15 cellular contexts compared by ENCODE assay signal in the genomic region with DNA sequence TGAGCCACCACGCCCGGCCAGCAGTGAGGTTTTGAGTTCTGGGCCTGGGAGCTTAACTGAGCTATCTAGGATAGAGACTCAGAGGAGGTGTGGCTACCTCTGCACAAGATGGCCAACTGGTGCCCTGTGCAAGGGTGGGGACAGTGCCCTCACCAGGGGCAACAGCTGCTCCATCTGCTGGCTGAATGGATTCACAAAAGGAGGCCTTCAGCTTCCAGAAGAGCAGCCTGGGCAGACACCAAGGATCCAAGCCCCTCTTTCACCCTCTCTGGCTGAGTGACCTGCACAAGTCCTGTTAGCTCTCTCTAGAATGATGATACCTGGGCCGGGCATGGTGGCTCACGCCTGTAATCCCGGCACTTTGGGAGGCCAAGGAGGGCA. TPM values are rescaled to one million over a fixed set of nuclear protein-coding genes. Genes with fewer than 3 reads are reported as not detected.
DNase-seq lines count a peak whose midpoint lies in the region; ATAC-seq and TF ChIP-seq lines count a peak whose summit lies in the region.
"Had no signal": no experiment of that assay in that cellular context is flagged by ENCODE, and none has a peak within 500 bp of the region (broad histone marks: within the 10 kb centered on the region; RNA-seq: fewer than 3 reads in every experiment).

No MANE protein-coding gene starts in this region.

- H3K36me3 Mint-ChIP-seq in immature natural killer cell: peaks cover 0 to 7% (median 1%) of the 10 kb centered on the region in 3 donors
- H3K36me3 Mint-ChIP-seq in stimulated activated naive B cell treated with anti-CD40 and anti-IgM and Interleukin-4, amounts not matched to agents 10 μg/mL and 1 μg/mL and 100 μg/mL, for 72 hours: peaks cover 36% of the 10 kb centered on the region in 2 donors

- H3K9me3 Mint-ChIP-seq in immature natural killer cell: no peaks in the 10 kb centered on the region
- H3K9me3 Mint-ChIP-seq in stimulated activated naive B cell treated with anti-CD40 and anti-IgM and Interleukin-4, amounts not matched to agents 10 μg/mL and 1 μg/mL and 100 μg/mL, for 72 hours: no peaks in the 10 kb centered on the region
- H3K9me3 Mint-ChIP-seq: activated naive CD4-positive, alpha-beta T cell treated with anti-CD3 and anti-CD28 coated beads for 36 hours; dendritic cell treated with granulocyte-macrophage colony-stimulating factor and Interleukin-4, amounts not matched to agents 40 ng/mL and 50 ng/mL, for 4 days; stimulated activated memory B cell treated with anti-CD40 and anti-IgM and Interleukin-4, amounts not matched to agents 10 μg/mL and 1 μg/mL and 100 μg/mL, for 72 hours had no signal

- H3K27me3 Mint-ChIP-seq in immature natural killer cell (ENCODE audit: low read depth in 3 of 3): peaks cover 6 to 16% (median 11%) of the 10 kb centered on the region in 3 donors
- no peaks in the 10 kb centered on the region for H3K27me3 Mint-ChIP-seq in stimulated activated naive B cell treated with anti-CD40 and anti-IgM and Interleukin-4, amounts not matched to agents 10 μg/mL and 1 μg/mL and 100 μg/mL, for 72 hours
- H3K27me3 Mint-ChIP-seq: stimulated activated memory B cell treated with anti-CD40 and anti-IgM and Interleukin-4, amounts not matched to agents 10 μg/mL and 1 μg/mL and 100 μg/mL, for 72 hours had no signal

- H3K36me3 ChIP-seq in BE2C (no peaks in the 10 kb centered on the region), SJSA1 (no peaks in the 10 kb centered on the region)

- H3K4me1 Mint-ChIP-seq in immature natural killer cell: peaks cover 38 to 55% of the 10 kb centered on the region in 2 donors
- H3K4me1 Mint-ChIP-seq in stimulated activated naive B cell treated with anti-CD40 and anti-IgM and Interleukin-4, amounts not matched to agents 10 μg/mL and 1 μg/mL and 100 μg/mL, for 72 hours: peaks cover 10 to 13% of the 10 kb centered on the region in 2 donors

- H3K9me3 ChIP-seq in BE2C: no peaks in the 10 kb centered on the region
- no peaks in the 10 kb centered on the region for H3K9me3 ChIP-seq in SJSA1 (replicated peaks)

- DNase-seq in BE2C: no peak
- peak; percentile 37 for DNase-seq in GM13976 (ENCODE audit: low spot score)
- DNase-seq in SJSA1 (ENCODE audit: low read depth in 1 of 2, low spot score in 2 of 2): peak; percentile 24 to 50
- peak in 1 of 3 donors; percentile 51 for DNase-seq in immature natural killer cell
- no peak for DNase-seq in stimulated activated naive B cell treated with anti-CD40 and anti-IgM and Interleukin-4, amounts not matched to agents 10 μg/mL and 1 μg/mL and 100 μg/mL, for 72 hours
- DNase-seq in dermis blood vessel endothelial cell: no peak
- DNase-seq: activated CD4-positive, alpha-beta T cell treated with anti-CD3 and anti-CD28 coated beads, Interleukin-2, amount 50 U/mL, for 1 hour; activated naive CD4-positive, alpha-beta T cell treated with anti-CD3 and anti-CD28 coated beads for 36 hours; foreskin fibroblast; left ventricle myocardium superior had no signal

- no peak overlapping the region for H3K27ac ChIP-seq in SJSA1
- H3K27ac ChIP-seq: SK-N-MC had no signal

- in situ Hi-C loops in GM13976 (cut with MboI; ENCODE audit: low sequenced_read_pairs, unreplicated experiment): no loop called here

- H3K4me1 ChIP-seq in BE2C (peaks cover 11% of the 10 kb centered on the region), SJSA1 (replicated peaks) (peaks cover 35% of the 10 kb centered on the region)

- H3K27me3 ChIP-seq in BE2C (no peaks in the 10 kb centered on the region), SJSA1 (replicated peaks) (no peaks in the 10 kb centered on the region)

- TF ChIP-seq CTCF in BE2C (IDR thresholded peaks at IDR 0.05; ENCODE audit: low read depth, low read length) (peak; percentile 30), GM13976 (IDR thresholded peaks at IDR 0.05; ENCODE audit: borderline replicate concordance, control extremely low read depth, extremely low read depth, insufficient read depth, missing control alignments) (no peak)

- ATAC-seq in HG03442 (IDR thresholded peaks at IDR 0.05; ENCODE audit: unreplicated experiment) (no peak), HG02840 (IDR thresholded peaks at IDR 0.05; ENCODE audit: low FRiP score, unreplicated experiment) (no peak)
- no peak for ATAC-seq in stimulated activated naive B cell treated with anti-CD40 and anti-IgM and Interleukin-4, amounts not matched to agents 10 μg/mL and 1 μg/mL and 100 μg/mL, for 72 hours (replicated peaks)
- ATAC-seq: left ventricle myocardium superior; stimulated activated memory B cell treated with anti-CD40 and anti-IgM and Interleukin-4, amounts not matched to agents 10 μg/mL and 1 μg/mL and 100 μg/mL, for 72 hours had no signal

- peak overlapping the region; percentile 70 to 85 (median 81) for H3K4me3 Mint-ChIP-seq in immature natural killer cell
- no peak overlapping the region for H3K4me3 Mint-ChIP-seq in stimulated activated naive B cell treated with anti-CD40 and anti-IgM and Interleukin-4, amounts not matched to agents 10 μg/mL and 1 μg/mL and 100 μg/mL, for 72 hours
- H3K4me3 Mint-ChIP-seq: activated naive CD4-positive, alpha-beta T cell treated with anti-CD3 and anti-CD28 coated beads for 36 hours; dendritic cell treated with granulocyte-macrophage colony-stimulating factor and Interleukin-4, amounts not matched to agents 40 ng/mL and 50 ng/mL, for 4 days; stimulated activated memory B cell treated with anti-CD40 and anti-IgM and Interleukin-4, amounts not matched to agents 10 μg/mL and 1 μg/mL and 100 μg/mL, for 72 hours had no signal

- H3K4me3 ChIP-seq in BE2C (ENCODE audit: low read depth, low read length) (no peak overlapping the region), SJSA1 (no peak overlapping the region)
- H3K4me3 ChIP-seq: SK-N-MC had no signal

- peak overlapping the region; percentile 91 to 100 (median 96) for H3K27ac Mint-ChIP-seq in immature natural killer cell
- H3K27ac Mint-ChIP-seq in stimulated activated naive B cell treated with anti-CD40 and anti-IgM and Interleukin-4, amounts not matched to agents 10 μg/mL and 1 μg/mL and 100 μg/mL, for 72 hours: no peak overlapping the region
- H3K27ac Mint-ChIP-seq: activated naive CD4-positive, alpha-beta T cell treated with anti-CD3 and anti-CD28 coated beads for 36 hours; dendritic cell treated with granulocyte-macrophage colony-stimulating factor and Interleukin-4, amounts not matched to agents 40 ng/mL and 50 ng/mL, for 4 days; stimulated activated memory B cell treated with anti-CD40 and anti-IgM and Interleukin-4, amounts not matched to agents 10 μg/mL and 1 μg/mL and 100 μg/mL, for 72 hours had no signal

RNA-seq across cellular contexts. Expression of a gene that starts 33.5 kb away (rescaled TPM):
- 0.39 TPM for polyA plus RNA-seq in BE2C (2012; ENCODE audit: insufficient read depth, insufficient read length, low read depth)
- not detected in 2 replicates for total RNA-seq in SJSA1 (2014; rRNA removed; shearing (Covaris generic))
- polyA plus RNA-seq in immature natural killer cell: under 1 TPM in 1 of 3 donors, not detected in 2; 0.21 TPM
- total RNA-seq in dermis blood vessel endothelial cell: not detected in 2 replicates

RNA-seq across cellular contexts. Expression of a gene that starts 37.6 kb away (rescaled TPM):
- polyA plus RNA-seq in BE2C (2012; ENCODE audit: insufficient read depth, insufficient read length, low read depth): 23.0 TPM
- 1.0 and 2.5 TPM in 2 replicates for total RNA-seq in SJSA1 (2014; rRNA removed; shearing (Covaris generic))
- polyA plus RNA-seq in immature natural killer cell: 10 to 100 TPM in 1 of 3 donors, 1 to 10 TPM in 2; 3.3 to 11.4 (median 4.2) TPM
- total RNA-seq in dermis blood vessel endothelial cell: 4.6 and 10.6 TPM in 2 replicates

RNA-seq across cellular contexts. Expression of a gene that starts 57.8 kb away (rescaled TPM):
- 13.4 TPM for polyA plus RNA-seq in BE2C (2012; ENCODE audit: insufficient read depth, insufficient read length, low read depth)
- 45.7 and 52.1 TPM in 2 replicates for total RNA-seq in SJSA1 (2014; rRNA removed; shearing (Covaris generic))
- 10 to 100 TPM in 2 of 3 donors, 1 to 10 TPM in 1; 8.1 to 20.8 (median 15.2) TPM for polyA plus RNA-seq in immature natural killer cell
- total RNA-seq in dermis blood vessel endothelial cell: 96.3 and 164 TPM in 2 replicates

Comparison
In these comparisons a context has a peak if more than half of its experiments do, and no peak if none do; other contexts are left out.
1. DNase-seq: peak in GM13976 (single experiment) and SJSA1 (2 of 2); none in BE2C (single experiment), stimulated activated naive B cell treated with anti-CD40 and anti-IgM and Interleukin-4, amounts not matched to agents 10 μg/mL and 1 μg/mL and 100 μg/mL, for 72 hours (single experiment) and dermis blood vessel endothelial cell (single experiment).
2. H3K4me3 Mint-ChIP-seq: peak in immature natural killer cell (5 of 5); none in stimulated activated naive B cell treated with anti-CD40 and anti-IgM and Interleukin-4, amounts not matched to agents 10 μg/mL and 1 μg/mL and 100 μg/mL, for 72 hours (0 of 2).